ENCODE assay signal across 34 cellular contexts in the genomic region with DNA sequence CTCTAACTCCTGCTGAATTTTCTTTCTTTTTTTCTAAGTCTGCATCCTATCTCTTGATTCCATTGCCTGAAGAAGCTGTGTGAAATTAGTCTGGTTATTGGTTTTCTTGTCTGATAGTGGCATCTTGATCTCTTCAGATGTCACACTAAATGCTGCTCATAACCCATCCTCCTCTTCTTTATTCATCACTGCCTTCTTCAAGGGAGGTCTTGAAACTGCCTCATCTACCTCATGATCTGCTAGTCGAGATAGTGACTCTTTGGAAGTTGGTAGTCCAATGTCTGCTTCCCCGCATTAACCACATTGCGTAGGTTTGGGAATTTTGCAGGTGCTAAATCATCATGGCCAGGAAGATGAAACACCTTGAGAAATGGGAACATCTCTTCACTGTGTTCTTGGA.
"Had no signal": no experiment of that assay in that cellular context is flagged by ENCODE, and none has a peak within 500 bp of the region (broad histone marks: within the 10 kb centered on the region; RNA-seq: fewer than 3 reads in every experiment).

No MANE protein-coding gene starts in this region.

- H3K9ac ChIP-seq: SK-N-SH had no signal

- ATAC-seq: activated naive CD4-positive, alpha-beta T cell treated with anti-CD3 and anti-CD28 coated beads, Interleukin-2, amount 50 U/mL, for 72 hours; activated T-cell treated with anti-CD3 and anti-CD28 coated beads, Interleukin-2, amount 50 U/mL, for 4 hours; body of pancreas; Panc1 had no signal

- H3K4me2 ChIP-seq: SK-N-SH had no signal

- H3K27me3 Mint-ChIP-seq: activated B cell treated with CpG ODN at 0.5 μM for 24 hours; activated CD4-positive, alpha-beta memory T cell treated with anti-CD3 and anti-CD28 coated beads for 36 hours had no signal

- H3K27ac ChIP-seq: adrenal gland, SJSA1 had no signal

- H3K36me3 ChIP-seq: adrenal gland had no signal

- H3K9me3 Mint-ChIP-seq: activated B cell treated with CpG ODN at 0.5 μM for 24 hours; activated CD4-positive, alpha-beta memory T cell treated with anti-CD3 and anti-CD28 coated beads for 36 hours; activated naive CD4-positive, alpha-beta T cell treated with anti-CD3 and anti-CD28 coated beads for 36 hours; activated naive CD4-positive, alpha-beta T cell treated with anti-CD3 and anti-CD28 coated beads, Interleukin-2, amount 50 U/mL, for 72 hours; activated T-cell treated with anti-CD3 and anti-CD28 coated beads, Interleukin-2, amount 50 U/mL, for 4 hours; activated T-helper 1 cell treated with anti-CD3 and anti-CD28 coated beads, Interleukin-12 subunit alpha, Interleukin-12 subunit beta, Interleukin-2, Interleukin-4 antibody, amounts not matched to agents 30 ng/mL and 10 ng/mL and 1 ng/mL, durations not matched to agents 14 hours and 24 hours and 36 hours had no signal

- H3K4me1 ChIP-seq: adrenal gland, SJSA1 had no signal

- H3K27ac Mint-ChIP-seq: activated B cell treated with CpG ODN at 0.5 μM for 24 hours; activated CD4-positive, alpha-beta memory T cell treated with anti-CD3 and anti-CD28 coated beads for 36 hours; activated naive CD4-positive, alpha-beta T cell treated with anti-CD3 and anti-CD28 coated beads for 36 hours; activated naive CD4-positive, alpha-beta T cell treated with anti-CD3 and anti-CD28 coated beads, Interleukin-2, amount 50 U/mL, for 72 hours; activated T-helper 1 cell treated with anti-CD3 and anti-CD28 coated beads, Interleukin-12 subunit alpha, Interleukin-12 subunit beta, Interleukin-2, Interleukin-4 antibody, amounts not matched to agents 30 ng/mL and 10 ng/mL and 1 ng/mL, durations not matched to agents 14 hours and 24 hours and 36 hours had no signal

- H3K4me3 ChIP-seq: adrenal gland, body of pancreas, SJSA1 had no signal

- H3K4me1 Mint-ChIP-seq: activated B cell treated with CpG ODN at 0.5 μM for 24 hours had no signal

- FAIRE-seq: astrocyte, bronchial epithelial cell had no signal

- H3K27me3 ChIP-seq: adrenal gland, body of pancreas, SJSA1 had no signal

- H3K9me3 ChIP-seq: adrenal gland, body of pancreas, SJSA1, SK-N-SH had no signal

- H3K4me3 Mint-ChIP-seq: activated B cell treated with CpG ODN at 0.5 μM for 24 hours; activated CD4-positive, alpha-beta memory T cell treated with anti-CD3 and anti-CD28 coated beads for 36 hours; activated naive CD4-positive, alpha-beta T cell treated with anti-CD3 and anti-CD28 coated beads for 36 hours; activated T-cell treated with anti-CD3 and anti-CD28 coated beads, Interleukin-2, amount 50 U/mL, for 4 hours; activated T-helper 1 cell treated with anti-CD3 and anti-CD28 coated beads, Interleukin-12 subunit alpha, Interleukin-12 subunit beta, Interleukin-2, Interleukin-4 antibody, amounts not matched to agents 30 ng/mL and 10 ng/mL and 1 ng/mL, durations not matched to agents 14 hours and 24 hours and 36 hours had no signal

- DNase-seq: activated B cell treated with CpG ODN at 0.5 μM for 24 hours; activated CD4-positive, alpha-beta memory T cell treated with anti-CD3 and anti-CD28 coated beads for 36 hours; activated CD4-positive, alpha-beta T cell treated with anti-CD3 and anti-CD28 coated beads for 4 hours; activated CD4-positive, alpha-beta T cell treated with anti-CD3 and anti-CD28 coated beads, Interleukin-2, amount 50 U/mL, for 1 hour; activated CD4-positive, CD25-positive, alpha-beta regulatory T cell treated with anti-CD3 and anti-CD28 coated beads, Interleukin-2, amount 50 U/mL, for 72 hours; activated CD8-positive, alpha-beta memory T cell treated with anti-CD3 and anti-CD28 coated beads, Interleukin-2, amount 50 U/mL, for 4 hours; activated gamma-delta T cell treated with Interleukin-2 at 50 U/mL for 16 hours; activated naive CD4-positive, alpha-beta T cell treated with anti-CD3 and anti-CD28 coated beads for 36 hours; activated T-cell treated with anti-CD3 and anti-CD28 coated beads for 4 hours; activated T-cell treated with anti-CD3 and anti-CD28 coated beads, Interleukin-2, amount 50 U/mL, for 4 hours; adrenal gland; body of pancreas; central memory CD4-positive, alpha-beta T cell; Karpas-422; KBM-7; NCI-H1105; NCI-H1417 treated with DMSO at 0.1 percent for 48 hours; NCI-H187 treated with DMSO at 0.1 percent for 48 hours; NCI-H2081; NCI-H2171 treated with DMSO at 0.1 percent for 48 hours; NCI-H2227 treated with DMSO at 0.1 percent for 48 hours; NCI-H446; NCI-H510A treated with DMSO at 0.1 percent for 48 hours; NCI-H526 treated with DMSO at 0.1 percent for 48 hours; NCI-H774; SHP77 treated with DMSO at 0.1 percent for 48 hours; SK-N-SH; T1000 had no signal
